In the genomic region with DNA sequence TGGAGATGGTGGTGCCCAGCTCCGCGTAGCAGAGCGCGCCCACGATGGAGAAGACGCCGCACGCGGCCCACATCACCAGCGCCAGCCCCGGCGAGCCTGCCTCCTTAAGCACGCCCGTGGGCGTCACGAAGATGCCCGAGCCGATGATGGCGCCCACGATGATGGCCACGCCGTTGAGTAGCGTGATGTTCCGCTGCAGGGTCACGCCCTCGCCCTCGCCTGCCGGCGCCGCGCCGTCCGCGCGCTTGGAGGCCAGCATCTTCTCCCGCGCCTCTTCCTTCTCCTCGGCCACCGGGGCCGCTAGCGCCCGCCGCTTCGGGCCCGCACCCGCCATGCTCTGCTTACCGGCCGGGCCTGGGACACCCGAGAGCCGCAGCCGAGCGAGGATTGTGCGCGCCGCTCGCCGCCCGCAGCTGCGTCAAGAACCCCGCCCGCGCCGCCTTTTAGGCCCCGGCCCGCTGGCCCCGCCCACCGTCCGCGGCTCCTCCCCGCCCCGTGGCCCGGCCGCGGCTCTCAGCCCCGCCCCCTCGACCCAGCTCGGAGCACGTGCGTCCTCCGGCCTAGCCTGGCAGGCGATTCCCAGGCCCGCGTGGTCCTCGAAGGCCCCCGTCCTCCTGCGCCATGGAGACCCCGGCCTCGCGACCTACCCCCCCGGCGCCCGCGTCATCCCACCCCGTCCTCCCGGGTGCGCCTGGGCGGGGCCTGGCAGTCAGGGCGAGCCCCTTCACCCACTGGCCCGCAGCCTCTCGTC, we compare ENCODE assay signal across 8 cellular contexts. TPM values are rescaled to one million over a fixed set of nuclear protein-coding genes. Genes with fewer than 3 reads are reported as not detected.
DNase-seq lines count a peak whose midpoint lies in the region; ATAC-seq, FAIRE-seq and TF ChIP-seq lines count a peak whose summit lies in the region.
"Not testable (repeated sequence)": the region's sequence is repeated elsewhere in the genome, so short reads cannot be mapped to it uniquely, and the experiment has no call there.

No MANE protein-coding gene starts in this region.

- not testable (repeated sequence) for FAIRE-seq in frontal cortex (lab: Jason Lieb, UNC)

- POLR2A ChIA-PET in HEK293T (lab: Yijun Ruan, JAX), result not testable (repeated sequence)

- peak overlapping the region; percentile 27 for H2AFZ ChIP-seq in neural cell (ENCODE audit: low read depth, low read length)

- peaks cover 11% of the 10 kb centered on the region for H3K4me1 Mint-ChIP-seq in activated naive CD4-positive, alpha-beta T cell treated with anti-CD3 and anti-CD28 coated beads for 36 hours (ENCODE audit: low read depth)
- H3K4me1 Mint-ChIP-seq in stimulated activated naive B cell treated with anti-CD40 and anti-IgM and Interleukin-4, amounts not matched to agents 10 μg/mL and 1 μg/mL and 100 μg/mL, for 72 hours, result peaks cover 10 to 25% of the 10 kb centered on the region in 2 donors

- H3K36me3 ChIP-seq in neural cell (ENCODE audit: insufficient read depth, low read length), result not testable (repeated sequence)

- CTCF ChIA-PET in HEK293T (lab: Yijun Ruan, JAX); activated naive CD4-positive, alpha-beta T cell treated with anti-CD3 and anti-CD28 coated beads for 36 hours (lab: Charles Lee): not testable (repeated sequence)

- H3F3A ChIP-seq in neural cell (ENCODE audit: insufficient read depth, low read length, poor library complexity, severe bottlenecking), result not testable (repeated sequence)

- TF ChIP-seq CTCF in neural cell (IDR thresholded peaks at IDR 0.05; ENCODE audit: poor library complexity, severe bottlenecking), result not testable (repeated sequence)

- H3K36me3 Mint-ChIP-seq in activated naive CD4-positive, alpha-beta T cell treated with anti-CD3 and anti-CD28 coated beads for 36 hours (ENCODE audit: low read depth), result peaks cover 22% of the 10 kb centered on the region
- H3K36me3 Mint-ChIP-seq in stimulated activated naive B cell treated with anti-CD40 and anti-IgM and Interleukin-4, amounts not matched to agents 10 μg/mL and 1 μg/mL and 100 μg/mL, for 72 hours, result peaks cover 6 to 16% of the 10 kb centered on the region in 2 donors

- peak overlapping the region; percentile 93 for H3K4me3 Mint-ChIP-seq in activated naive CD4-positive, alpha-beta T cell treated with anti-CD3 and anti-CD28 coated beads for 36 hours
- peak overlapping the region; percentile 91 to 97 for H3K4me3 Mint-ChIP-seq in stimulated activated naive B cell treated with anti-CD40 and anti-IgM and Interleukin-4, amounts not matched to agents 10 μg/mL and 1 μg/mL and 100 μg/mL, for 72 hours

- H3K9me3 ChIP-seq in neural cell (ENCODE audit: low read length), result not testable (repeated sequence)

- H3K27ac ChIP-seq in neural cell (ENCODE audit: low read length), result not testable (repeated sequence)

- not testable (repeated sequence) for H3K9me2 ChIP-seq in neural cell (ENCODE audit: insufficient read depth, low read length)

- H3K27me3 Mint-ChIP-seq in activated naive CD4-positive, alpha-beta T cell treated with anti-CD3 and anti-CD28 coated beads for 36 hours (ENCODE audit: low read depth); stimulated activated naive B cell treated with anti-CD40 and anti-IgM and Interleukin-4, amounts not matched to agents 10 μg/mL and 1 μg/mL and 100 μg/mL, for 72 hours: not testable (repeated sequence)

- not testable (repeated sequence) for H3K27me3 ChIP-seq in neural cell (ENCODE audit: insufficient read depth, low read depth, low read length)

- H3K79me2 ChIP-seq in neural cell (replicated peaks; ENCODE audit: insufficient read depth, low read length), result not testable (repeated sequence)

- H3K9me3 Mint-ChIP-seq in activated naive CD4-positive, alpha-beta T cell treated with anti-CD3 and anti-CD28 coated beads for 36 hours; stimulated activated naive B cell treated with anti-CD40 and anti-IgM and Interleukin-4, amounts not matched to agents 10 μg/mL and 1 μg/mL and 100 μg/mL, for 72 hours: not testable (repeated sequence)

- ATAC-seq in stimulated activated naive B cell treated with anti-CD40 and anti-IgM and Interleukin-4, amounts not matched to agents 10 μg/mL and 1 μg/mL and 100 μg/mL, for 72 hours (replicated peaks), result peak; percentile 57 to 72

- H3K9ac ChIP-seq in neural cell (ENCODE audit: low read length), result peak overlapping the region; percentile 65

- not testable (repeated sequence) for H3K4me2 ChIP-seq in neural cell (ENCODE audit: low read length)

- not testable (repeated sequence) for TF ChIP-seq EP300 in neural cell (conservative IDR thresholded peaks at IDR 0.05; ENCODE audit: poor library complexity, severe bottlenecking)

- intact Hi-C loops in activated naive CD4-positive, alpha-beta T cell treated with anti-CD3 and anti-CD28 coated beads for 36 hours (cut with micrococcal nuclease), result loop anchor here (2.0 kb wide), 1 partner anchor 51 kb away; no protein-coding TSS in a partner anchor

- DNase-seq in DMS53 treated with DMSO at 0.1 percent for 48 hours (lab: John Stamatoyannopoulos, UW; ENCODE audit: unreplicated experiment), result peak; percentile 30
- DNase-seq in HEK293T (ENCODE audit: extremely low spot score), result peak; percentile 85
- DNase-seq in NCI-H1092 treated with DMSO at 0.1 percent for 48 hours (lab: John Stamatoyannopoulos, UW), result peak; percentile 56
- DNase-seq in SKM-1 treated with dmso at 0.1 percent for 144 hours (lab: John Stamatoyannopoulos, UW; ENCODE audit: unreplicated experiment), result peak; percentile 78
- DNase-seq in activated naive CD4-positive, alpha-beta T cell treated with anti-CD3 and anti-CD28 coated beads for 36 hours, result peak; percentile 88
- peak; percentile 73 to 74 for DNase-seq in frontal cortex (ENCODE audit: low spot score in 2 of 2)
- DNase-seq in stimulated activated naive B cell treated with anti-CD40 and anti-IgM and Interleukin-4, amounts not matched to agents 10 μg/mL and 1 μg/mL and 100 μg/mL, for 72 hours, result peak; percentile 88

- not testable (repeated sequence) for H4K20me1 ChIP-seq in neural cell (ENCODE audit: insufficient read depth)

- H3K4me3 ChIP-seq in neural cell (ENCODE audit: low read length), result peak overlapping the region; percentile 70

- peak overlapping the region; percentile 97 for H3K27ac Mint-ChIP-seq in activated naive CD4-positive, alpha-beta T cell treated with anti-CD3 and anti-CD28 coated beads for 36 hours
- peak overlapping the region; percentile 96 for H3K27ac Mint-ChIP-seq in stimulated activated naive B cell treated with anti-CD40 and anti-IgM and Interleukin-4, amounts not matched to agents 10 μg/mL and 1 μg/mL and 100 μg/mL, for 72 hours

- not testable (repeated sequence) for TF ChIP-seq RAD21 in neural cell (conservative IDR thresholded peaks at IDR 0.05)

TF ChIP-seq in HEK293T, 16 proteins besides CTCF, POLR2A, EP300 and RAD21:
- TF ChIP-seq L3MBTL2 (conservative IDR thresholded peaks at IDR 0.05), result peak; percentile 97

TF ChIP-seq in neural cell, 6 proteins besides CTCF, POLR2A, EP300 and RAD21:
- peak; percentile 77 for TF ChIP-seq POLR2AphosphoS5 (IDR thresholded peaks at IDR 0.05)

RNA-seq across cellular contexts. Expression of gene SPN, which starts 49.6 kb away (rescaled TPM):
- total RNA-seq in activated naive CD4-positive, alpha-beta T cell treated with anti-CD3 and anti-CD28 coated beads for 36 hours, result 10 to 100 TPM; 51.9 to 53.2 TPM
- under 0.01 TPM for total RNA-seq in frontal cortex
- 0.09 TPM in 1 of 2 replicates, not detected in the other for polyA plus RNA-seq in neural cell
- polyA minus RNA-seq in neural cell, result 0.12 and 0.24 TPM in 2 replicates

Comparison
In these comparisons a context has a peak if more than half of its experiments do, and no peak if none do; other contexts are left out.
1. DNase-seq: peak in every context shown above with its lines; median percentile 88 in activated naive CD4-positive, alpha-beta T cell treated with anti-CD3 and anti-CD28 coated beads for 36 hours; 88 in stimulated activated naive B cell treated with anti-CD40 and anti-IgM and Interleukin-4, amounts not matched to agents 10 μg/mL and 1 μg/mL and 100 μg/mL, for 72 hours; 85 in HEK293T; 78 in SKM-1 treated with dmso at 0.1 percent for 144 hours; 74 in frontal cortex; 56 in NCI-H1092 treated with DMSO at 0.1 percent for 48 hours; 30 in DMS53 treated with DMSO at 0.1 percent for 48 hours.
2. RNA of gene SPN, which starts 49.6 kb away (total RNA-seq): 51.9 to 53.2 TPM in activated naive CD4-positive, alpha-beta T cell treated with anti-CD3 and anti-CD28 coated beads for 36 hours; under 0.01 TPM in frontal cortex (single experiment); every median in the first group is over 10 times any median in the second.